11 cellular contexts compared by ENCODE assay signal in genomic region chr11:62125316-62125715, GRCh38. TPM values are rescaled to one million over a fixed set of nuclear protein-coding genes. Genes with fewer than 3 reads are reported as not detected.
DNase-seq lines count a peak whose midpoint lies in the region; ATAC-seq and TF ChIP-seq lines count a peak whose summit lies in the region.
"Had no signal": no experiment of that assay in that cellular context is flagged by ENCODE, and none has a peak within 500 bp of the region (broad histone marks: within the 10 kb centered on the region; RNA-seq: fewer than 3 reads in every experiment).

No MANE protein-coding gene starts in this region.

- H3F3A ChIP-seq in SU-DHL-6 (ENCODE audit: insufficient read depth) = 0 out of 2 replicates have a peak, but pooled peaks cover 3% of the 10 kb centered on the region

- H3K4me3 Mint-ChIP-seq in type B pancreatic cell = peak overlapping the region; percentile 97

- peaks cover 3% of the 10 kb centered on the region for H3K4me1 ChIP-seq in fibroblast of lung (ENCODE audit: control insufficient read depth, extremely low read depth, insufficient read depth, low read length)

- H3K36me3 ChIP-seq in SU-DHL-6 (ENCODE audit: low read length) (no peaks in the 10 kb centered on the region), fibroblast of lung (ENCODE audit: control insufficient read depth, insufficient read depth, low read length) (peaks cover 17% of the 10 kb centered on the region)

- peaks cover 65% of the 10 kb centered on the region for H3K79me2 ChIP-seq in SU-DHL-6 (ENCODE audit: insufficient read depth, low read length)
- peaks cover 64% of the 10 kb centered on the region for H3K79me2 ChIP-seq in fibroblast of lung (ENCODE audit: control insufficient read depth, insufficient read depth, low read length)

- peaks cover 3% of the 10 kb centered on the region; the same call in 1 of the 2 replicates for H4K20me1 ChIP-seq in SU-DHL-6 (ENCODE audit: low read depth, low read length)
- no peaks in the 10 kb centered on the region for H4K20me1 ChIP-seq in fibroblast of lung (ENCODE audit: control insufficient read depth, extremely low read depth, insufficient read depth, low read length)

- intact Hi-C loops in cardiac septum (cut with DNase I) = no loop called here
- intact Hi-C loops in left ventricle myocardium superior (cut with micrococcal nuclease) = no loop called here

- H3K27ac ChIP-seq in SU-DHL-6 (ENCODE audit: low read depth, low read length) = no peak overlapping the region; the same call in 1 of the 2 replicates
- peak overlapping the region; percentile 88 for H3K27ac ChIP-seq in fibroblast of lung (ENCODE audit: insufficient read depth, low read length)

- DNase-seq in cardiac septum (ENCODE audit: low spot score) (peak; percentile 31), left ventricle myocardium superior (no peak), fibroblast of lung (ENCODE audit: low read depth in 2 of 2) (no peak), type B pancreatic cell (ENCODE audit: extremely low spot score, unreplicated experiment) (no peak), cortex of kidney (lab: John Stamatoyannopoulos, UW) (no peak)
- DNase-seq: adrenal gland, midbrain, NCI-H345 had no signal

- no peak for TF ChIP-seq CTCF in SU-DHL-6 (IDR thresholded peaks at IDR 0.05; ENCODE audit: insufficient read depth, low read length, poor library complexity, severe bottlenecking)
- TF ChIP-seq CTCF in fibroblast of lung (conservative IDR thresholded peaks at IDR 0.05 in 1 of 2, IDR thresholded peaks at IDR 0.05 in 1 of 2; ENCODE audit: low read depth in 1 of 2, low read length in 2 of 2) = no peak
- TF ChIP-seq CTCF in type B pancreatic cell (conservative IDR thresholded peaks at IDR 0.05) = no peak

- H3K4me2 ChIP-seq in SU-DHL-6 (ENCODE audit: low read depth, low read length, poor library complexity, severe bottlenecking) = peak overlapping the region; percentile 77
- H3K4me2 ChIP-seq in fibroblast of lung (ENCODE audit: extremely low read depth, insufficient read depth, low read length) = peak overlapping the region; percentile 87

- H3K9ac ChIP-seq in SU-DHL-6 (ENCODE audit: low read length) (peak overlapping the region; percentile 94), fibroblast of lung (ENCODE audit: insufficient read depth, low read length) (no peak overlapping the region)

- no peak for ATAC-seq in left ventricle myocardium superior
- no peak for ATAC-seq in HG02852 (IDR thresholded peaks at IDR 0.05; ENCODE audit: unreplicated experiment)
- no peak for ATAC-seq in HG03097 (IDR thresholded peaks at IDR 0.05; ENCODE audit: low FRiP score, unreplicated experiment)

- H2AFZ ChIP-seq in SU-DHL-6 (ENCODE audit: low read depth, low read length, severe bottlenecking) (no peak overlapping the region), fibroblast of lung (ENCODE audit: low read length) (no peak overlapping the region)

- H3K27me3 ChIP-seq in SU-DHL-6 (ENCODE audit: low read length) (no peaks in the 10 kb centered on the region), fibroblast of lung (ENCODE audit: control insufficient read depth, insufficient read depth, low read length) (no peaks in the 10 kb centered on the region)
- H3K27me3 ChIP-seq: adrenal gland had no signal

- H3K4me1 Mint-ChIP-seq in type B pancreatic cell (ENCODE audit: unreplicated experiment) = peaks cover 28% of the 10 kb centered on the region

- no peaks in the 10 kb centered on the region for H3K27me3 Mint-ChIP-seq in type B pancreatic cell

- H3K36me3 Mint-ChIP-seq in type B pancreatic cell = peaks cover 8% of the 10 kb centered on the region

- no peaks in the 10 kb centered on the region for H3K9me3 Mint-ChIP-seq in type B pancreatic cell

- H3K9me3 ChIP-seq in SU-DHL-6 (ENCODE audit: insufficient read depth, low read length) (no peaks in the 10 kb centered on the region), fibroblast of lung (ENCODE audit: control insufficient read depth, insufficient read depth, low read depth, low read length) (no peaks in the 10 kb centered on the region)
- H3K9me3 ChIP-seq: adrenal gland had no signal

- peak overlapping the region; percentile 90 for H3K27ac Mint-ChIP-seq in type B pancreatic cell

- H3K4me3 ChIP-seq in SU-DHL-6 (ENCODE audit: insufficient read depth, low read length, poor library complexity, severe bottlenecking) = peak overlapping the region; percentile 83
- peak overlapping the region; percentile 78 to 95 (median 86) for H3K4me3 ChIP-seq in fibroblast of lung (replicated peaks in 1 of 4; ENCODE audit: control extremely low read depth in 1 of 4, insufficient read depth in 1 of 4, low read depth in 3 of 4, low read length in 4 of 4)

- H3K9me2 ChIP-seq in SU-DHL-6 (replicated peaks; ENCODE audit: insufficient read depth, low read length) = no peaks in the 10 kb centered on the region

RNA-seq across cellular contexts. Expression of gene INCENP, which starts 1.5 kb away (rescaled TPM):
- total RNA-seq in cardiac septum (13.5 TPM), left ventricle myocardium superior (11.6 TPM), fibroblast of lung (6.4 and 12.7 TPM in 2 replicates), type B pancreatic cell (ENCODE audit: low replicate concordance) (38.8 and 96.7 TPM in 2 replicates)
- polyA plus RNA-seq in fibroblast of lung = 6.6 and 18.3 TPM in 2 replicates
- polyA plus RNA-seq in fibroblast of lung (2012) = 9.0 and 24.3 TPM in 2 replicates
- polyA minus RNA-seq in fibroblast of lung (ENCODE audit: low replicate concordance) = 10.3 and 36.6 TPM in 2 replicates
